In the genomic region with DNA sequence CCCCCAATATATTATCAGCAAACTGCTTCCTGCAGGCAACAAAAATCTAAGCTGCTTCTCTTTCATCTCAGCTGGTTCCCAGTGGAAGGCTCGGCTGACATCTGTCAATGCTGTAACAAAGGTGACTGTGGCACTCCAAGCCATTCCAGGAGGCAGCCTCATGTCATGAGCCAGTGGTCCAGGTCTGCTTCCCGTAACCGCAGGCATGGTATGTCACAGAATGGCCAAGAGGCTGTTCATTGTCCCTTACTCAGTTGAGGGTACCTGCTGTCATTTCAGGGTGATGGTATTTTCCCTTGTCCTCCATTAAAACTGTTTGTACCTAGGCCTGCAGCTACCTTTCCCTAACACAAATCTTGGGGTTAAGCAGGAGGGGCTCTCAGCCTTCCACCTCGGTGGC, we compare ENCODE assay signal across 8 cellular contexts. TPM values are rescaled to one million over a fixed set of nuclear protein-coding genes. Genes with fewer than 3 reads are reported as not detected.
DNase-seq lines count a peak whose midpoint lies in the region; ATAC-seq and TF ChIP-seq lines count a peak whose summit lies in the region.
"Not testable (repeated sequence)": the region's sequence is repeated elsewhere in the genome, so short reads cannot be mapped to it uniquely, and the experiment has no call there.
"Had no signal": no experiment of that assay in that cellular context is flagged by ENCODE, and none has a peak within 500 bp of the region (broad histone marks: within the 10 kb centered on the region; RNA-seq: fewer than 3 reads in every experiment).

No MANE protein-coding gene starts in this region.

- not testable (repeated sequence) for H3K27me3 ChIP-seq in RWPE2 (ENCODE audit: insufficient read depth, poor library complexity, severe bottlenecking); foreskin keratinocyte

- H3K27ac Mint-ChIP-seq in CD14-positive monocyte; activated T-helper 2 cell treated with anti-CD3 and anti-CD28 coated beads, Interferon-gamma antibody, Interleukin-2, Interleukin-4, amounts not matched to agents 10 μg/mL and 5 μg/mL and 100 μg/mL, durations not matched to agents 14 hours and 24 hours and 36 hours: not testable (repeated sequence)

- H3K27me3 Mint-ChIP-seq in CD14-positive monocyte (ENCODE audit: low read depth in 3 of 3); activated T-helper 2 cell treated with anti-CD3 and anti-CD28 coated beads, Interferon-gamma antibody, Interleukin-2, Interleukin-4, amounts not matched to agents 10 μg/mL and 5 μg/mL and 100 μg/mL, durations not matched to agents 14 hours and 24 hours and 36 hours (ENCODE audit: low read depth): not testable (repeated sequence)

- H3K9me3 ChIP-seq in RWPE2 (ENCODE audit: severe bottlenecking): not testable (repeated sequence)

- DNase-seq in CD14-positive monocyte (ENCODE audit: low spot score) (peak; percentile 12), mesenteric fat pad (ENCODE audit: low spot score) (peak; percentile 53), posterior vena cava (ENCODE audit: low spot score) (peak; percentile 36)
- DNase-seq in RWPE2 (ENCODE audit: low spot score); foreskin keratinocyte: not testable (repeated sequence)
- peak; percentile 4 for DNase-seq in activated T-helper 2 cell treated with anti-CD3 and anti-CD28 coated beads, Interferon-gamma antibody, Interleukin-2, Interleukin-4, amounts not matched to agents 10 μg/mL and 5 μg/mL and 100 μg/mL, durations not matched to agents 14 hours and 24 hours and 36 hours (ENCODE audit: low spot score)

- not testable (repeated sequence) for H3K4me3 ChIP-seq in RWPE2 (ENCODE audit: severe bottlenecking)

- not testable (repeated sequence) for H3K4me3 Mint-ChIP-seq in CD14-positive monocyte; activated T-helper 2 cell treated with anti-CD3 and anti-CD28 coated beads, Interferon-gamma antibody, Interleukin-2, Interleukin-4, amounts not matched to agents 10 μg/mL and 5 μg/mL and 100 μg/mL, durations not matched to agents 14 hours and 24 hours and 36 hours (ENCODE audit: low read depth)

- not testable (repeated sequence) for ATAC-seq in RWPE2 (ENCODE audit: low read depth); foreskin keratinocyte

- not testable (repeated sequence) for H3K36me3 Mint-ChIP-seq in CD14-positive monocyte; activated T-helper 2 cell treated with anti-CD3 and anti-CD28 coated beads, Interferon-gamma antibody, Interleukin-2, Interleukin-4, amounts not matched to agents 10 μg/mL and 5 μg/mL and 100 μg/mL, durations not matched to agents 14 hours and 24 hours and 36 hours (ENCODE audit: low read depth)

- not testable (repeated sequence) for H3K9me3 Mint-ChIP-seq in CD14-positive monocyte; activated T-helper 2 cell treated with anti-CD3 and anti-CD28 coated beads, Interferon-gamma antibody, Interleukin-2, Interleukin-4, amounts not matched to agents 10 μg/mL and 5 μg/mL and 100 μg/mL, durations not matched to agents 14 hours and 24 hours and 36 hours

- not testable (repeated sequence) for H3K36me3 ChIP-seq in RWPE2 (ENCODE audit: low read depth)

- intact Hi-C loops in CD14-positive monocyte (cut with micrococcal nuclease); activated T-helper 2 cell treated with anti-CD3 and anti-CD28 coated beads, Interferon-gamma antibody, Interleukin-2, Interleukin-4, amounts not matched to agents 10 μg/mL and 5 μg/mL and 100 μg/mL, durations not matched to agents 14 hours and 24 hours and 36 hours (cut with micrococcal nuclease); posterior vena cava (cut with DNase I): not testable (repeated sequence)

- not testable (repeated sequence) for H3K4me1 Mint-ChIP-seq in CD14-positive monocyte; activated T-helper 2 cell treated with anti-CD3 and anti-CD28 coated beads, Interferon-gamma antibody, Interleukin-2, Interleukin-4, amounts not matched to agents 10 μg/mL and 5 μg/mL and 100 μg/mL, durations not matched to agents 14 hours and 24 hours and 36 hours (ENCODE audit: low read depth)

- not testable (repeated sequence) for H3K4me1 ChIP-seq in RWPE2 (ENCODE audit: insufficient read depth, poor library complexity, severe bottlenecking); foreskin keratinocyte

- peak overlapping the region; percentile 17 for H3K27ac ChIP-seq in RWPE2 (ENCODE audit: poor library complexity, severe bottlenecking)
- H3K27ac ChIP-seq in foreskin keratinocyte: peak overlapping the region; percentile 55

- not testable (repeated sequence) for TF ChIP-seq CTCF in CD14-positive monocyte (IDR thresholded peaks at IDR 0.05); RWPE2 (IDR thresholded peaks at IDR 0.05; ENCODE audit: poor library complexity, severe bottlenecking); foreskin keratinocyte (conservative IDR thresholded peaks at IDR 0.05)

RNA-seq across cellular contexts. Expression of gene ZP3, which starts 15.7 kb away (rescaled TPM):
- polyA plus RNA-seq in CD14-positive monocyte (10 to 100 TPM; 10.4 to 12.1 TPM), foreskin keratinocyte (9.8 and 10.3 TPM in 2 replicates)
- 8.2 and 10.5 TPM in 2 replicates for total RNA-seq in activated T-helper 2 cell treated with anti-CD3 and anti-CD28 coated beads, Interferon-gamma antibody, Interleukin-2, Interleukin-4, amounts not matched to agents 10 μg/mL and 5 μg/mL and 100 μg/mL, durations not matched to agents 14 hours and 24 hours and 36 hours
- total RNA-seq in foreskin keratinocyte (7.8 and 10.2 TPM in 2 replicates), mesenteric fat pad (0.87 TPM), posterior vena cava (10 to 100 TPM in 1 of 2 donors, under 1 TPM in 1; 0.43 to 21.5 TPM)

RNA-seq across cellular contexts. Expression of gene DTX2, which starts 21.1 kb away (rescaled TPM):
- polyA plus RNA-seq in CD14-positive monocyte: 10 to 100 TPM; 11.3 to 20.2 TPM
- total RNA-seq in activated T-helper 2 cell treated with anti-CD3 and anti-CD28 coated beads, Interferon-gamma antibody, Interleukin-2, Interleukin-4, amounts not matched to agents 10 μg/mL and 5 μg/mL and 100 μg/mL, durations not matched to agents 14 hours and 24 hours and 36 hours: 24.7 and 26.3 TPM in 2 replicates
- 31.8 and 32.1 TPM in 2 replicates for total RNA-seq in foreskin keratinocyte
- polyA plus RNA-seq in foreskin keratinocyte: 38.6 and 41.0 TPM in 2 replicates
- total RNA-seq in mesenteric fat pad: 35.0 TPM
- total RNA-seq in posterior vena cava: 10 to 100 TPM; 24.6 to 25.2 TPM

RNA-seq across cellular contexts. Expression of gene SSC4D, which starts 30.9 kb away (rescaled TPM):
- polyA plus RNA-seq in CD14-positive monocyte (under 1 TPM; 0.48 to 0.56 TPM), foreskin keratinocyte (1.9 and 2.0 TPM in 2 replicates)
- 0.71 and 0.78 TPM in 2 replicates for total RNA-seq in activated T-helper 2 cell treated with anti-CD3 and anti-CD28 coated beads, Interferon-gamma antibody, Interleukin-2, Interleukin-4, amounts not matched to agents 10 μg/mL and 5 μg/mL and 100 μg/mL, durations not matched to agents 14 hours and 24 hours and 36 hours
- total RNA-seq in foreskin keratinocyte (1.1 and 1.5 TPM in 2 replicates), mesenteric fat pad (3.7 TPM), posterior vena cava (under 1 TPM; 0.32 to 0.38 TPM)
- total RNA-seq: CD4-positive, CD25-positive, alpha-beta regulatory T cell; CD8-positive, alpha-beta T cell had no signal
